In genomic region chr12:124681779-124682391, GRCh38 we compare ENCODE assay signal across 10 cellular contexts.
DNase-seq lines count a peak whose midpoint lies in the region; ATAC-seq and TF ChIP-seq lines count a peak whose summit lies in the region.
"Had no signal": no experiment of that assay in that cellular context is flagged by ENCODE, and none has a peak within 500 bp of the region (broad histone marks: within the 10 kb centered on the region; RNA-seq: fewer than 3 reads in every experiment).

No MANE protein-coding gene starts in this region.

- POLR2A ChIA-PET in RWPE1 (lab: Yijun Ruan, JAX; ENCODE audit: low non-redundant PET) = interaction anchor here (0.6 kb wide), 1 partner anchor 170 kb away, joined by 3 read pairs; no protein-coding TSS in a partner anchor
- POLR2A ChIA-PET in CD4-positive, alpha-beta T cell (lab: Charles Lee) = no interaction called here

- H2AFZ ChIP-seq in GM23338 = no peak overlapping the region

- H3K9me3 Mint-ChIP-seq in osteocyte (ENCODE audit: unreplicated experiment) (no peaks in the 10 kb centered on the region), GM23338 (no peaks in the 10 kb centered on the region)
- H3K9me3 Mint-ChIP-seq in CD4-positive, alpha-beta T cell = no peaks in the 10 kb centered on the region

- DNase-seq in RWPE1 (ENCODE audit: low spot score) (no peak), fibroblast of peridontal ligament (ENCODE audit: extremely low read depth) (peak; percentile 89), osteocyte (ENCODE audit: extremely low spot score, unreplicated experiment) (no peak), GM23338 (ENCODE audit: low spot score) (no peak)
- no peak for DNase-seq in stimulated activated CD4-positive, alpha-beta T cell treated with anti-CD3 and anti-CD28 coated beads, Interleukin-12 subunit alpha, Interleukin-12 subunit beta, amount 100 ng/mL, for 4 hours
- DNase-seq in CD4-positive, alpha-beta T cell = no peak
- DNase-seq: naive B cell had no signal

- H4K20me1 ChIP-seq in BLaER1 treated with 17β-estradiol and CSF1 and Interleukin-3, amounts not matched to agents 10 nM and 100 nM = no peaks in the 10 kb centered on the region
- H4K20me1 ChIP-seq in GM23338 (replicated peaks; ENCODE audit: insufficient read depth) = no peaks in the 10 kb centered on the region

- H3K4me3 Mint-ChIP-seq in osteocyte (ENCODE audit: unreplicated experiment) (no peak overlapping the region), GM23338 (no peak overlapping the region)
- H3K4me3 Mint-ChIP-seq in CD4-positive, alpha-beta T cell = no peak overlapping the region
- H3K4me3 Mint-ChIP-seq: naive B cell had no signal

- H3K79me2 ChIP-seq in GM23338 (replicated peaks; ENCODE audit: insufficient read depth) = no peaks in the 10 kb centered on the region

- H3K4me1 Mint-ChIP-seq in osteocyte (ENCODE audit: unreplicated experiment) (peaks cover 72% of the 10 kb centered on the region), GM23338 (peaks cover 34% of the 10 kb centered on the region)
- H3K4me1 Mint-ChIP-seq in CD4-positive, alpha-beta T cell (ENCODE audit: low read depth) = peaks cover 1% of the 10 kb centered on the region

- H3K9me2 ChIP-seq in GM23338 (ENCODE audit: insufficient read depth) = no peaks in the 10 kb centered on the region

- H3K27ac Mint-ChIP-seq in osteocyte (ENCODE audit: unreplicated experiment) = peak overlapping the region; percentile 82
- H3K27ac Mint-ChIP-seq in GM23338 = no peak overlapping the region
- H3K27ac Mint-ChIP-seq in CD4-positive, alpha-beta T cell = no peak overlapping the region
- H3K27ac Mint-ChIP-seq: naive B cell had no signal

- ATAC-seq in GM23338 (no peak), GM21526 (IDR thresholded peaks at IDR 0.05; ENCODE audit: low FRiP score, unreplicated experiment) (no peak)
- ATAC-seq in CD4-positive, alpha-beta T cell (ENCODE audit: poor library complexity) = no peak

- H3K4me1 ChIP-seq in BLaER1 treated with 17β-estradiol and CSF1 and Interleukin-3, amounts not matched to agents 10 nM and 100 nM = peaks cover 91 to 100% (median 97%) of the 10 kb centered on the region in 10 experiments
- no peaks in the 10 kb centered on the region for H3K4me1 ChIP-seq in GM23338 (ENCODE audit: insufficient read depth)

- peak overlapping the region in 10 of 11 experiments; percentile 39 to 77 (median 64); a peak in 20 of 22 replicates for H3K27ac ChIP-seq in BLaER1 treated with 17β-estradiol and CSF1 and Interleukin-3, amounts not matched to agents 10 nM and 100 nM
- H3K27ac ChIP-seq in RWPE1 (peak overlapping the region; percentile 96), GM23338 (ENCODE audit: low read depth) (no peak overlapping the region)
- H3K27ac ChIP-seq in CD4-positive, alpha-beta T cell (ENCODE audit: low read depth, low read length) = no peak overlapping the region
- H3K27ac ChIP-seq: cardiac muscle cell had no signal

- TF ChIP-seq CTCF in RWPE1 (conservative IDR thresholded peaks at IDR 0.05; ENCODE audit: low read depth) (no peak), osteocyte (IDR thresholded peaks at IDR 0.05) (no peak), GM23338 (conservative IDR thresholded peaks at IDR 0.05; ENCODE audit: low read depth in 2 of 2) (no peak)
- no peak for TF ChIP-seq CTCF in CD4-positive, alpha-beta T cell (IDR thresholded peaks at IDR 0.05)

- H3K27me3 ChIP-seq in BLaER1 treated with 17β-estradiol and CSF1 and Interleukin-3, amounts not matched to agents 10 nM and 100 nM = no peaks in the 10 kb centered on the region
- no peaks in the 10 kb centered on the region for H3K27me3 ChIP-seq in GM23338 (ENCODE audit: insufficient read depth)
- no peaks in the 10 kb centered on the region for H3K27me3 ChIP-seq in CD4-positive, alpha-beta T cell (ENCODE audit: control insufficient read depth, insufficient read depth, low read length)
- H3K27me3 ChIP-seq: cardiac muscle cell had no signal

- H3K27me3 Mint-ChIP-seq in osteocyte (ENCODE audit: unreplicated experiment) (no peaks in the 10 kb centered on the region), GM23338 (ENCODE audit: insufficient read depth, low read depth, poor library complexity) (peaks cover 8% of the 10 kb centered on the region)
- H3K27me3 Mint-ChIP-seq in CD4-positive, alpha-beta T cell = no peaks in the 10 kb centered on the region

- peak overlapping the region; percentile 71 to 95 (median 81) for H3K4me2 ChIP-seq in BLaER1 treated with 17β-estradiol and CSF1 and Interleukin-3, amounts not matched to agents 10 nM and 100 nM
- H3K4me2 ChIP-seq in GM23338 = no peak overlapping the region

- H3K4me3 ChIP-seq in BLaER1 treated with 17β-estradiol and CSF1 and Interleukin-3, amounts not matched to agents 10 nM and 100 nM = peak overlapping the region in 3 of 10 experiments; percentile 20 to 35 (median 23); a peak in 2 of 20 replicates
- no peak overlapping the region for H3K4me3 ChIP-seq in GM23338
- H3K4me3 ChIP-seq: cardiac muscle cell had no signal

- CTCF ChIA-PET in RWPE1 (lab: Yijun Ruan, JAX) = interaction anchor here (0.6 to 1.5 kb wide), 8 partner anchors 83 to 626 kb away, joined by 3 to 6 read pairs (median 4); no protein-coding TSS in a partner anchor
- CTCF ChIA-PET in CD4-positive, alpha-beta T cell (lab: Charles Lee) = no interaction called here

- H3K9me3 ChIP-seq in BLaER1 treated with 17β-estradiol and CSF1 and Interleukin-3, amounts not matched to agents 10 nM and 100 nM (replicated peaks in 1 of 11) = no peaks in the 10 kb centered on the region; a peak in 1 of 22 replicates
- H3K9me3 ChIP-seq in CD4-positive, alpha-beta T cell (ENCODE audit: control insufficient read depth, low read length) = no peaks in the 10 kb centered on the region

- no peaks in the 10 kb centered on the region for H3F3A ChIP-seq in GM23338 (replicated peaks; ENCODE audit: low read depth)

- H3K9ac ChIP-seq in BLaER1 treated with 17β-estradiol and CSF1 and Interleukin-3, amounts not matched to agents 10 nM and 100 nM = peak overlapping the region in 10 of 11 experiments; percentile 15 to 59 (median 44); a peak in 20 of 22 replicates

- intact Hi-C loops in CD4-positive, alpha-beta T cell (cut with DNase I, micrococcal nuclease) = no loop called here

- no peaks in the 10 kb centered on the region for H3K36me3 Mint-ChIP-seq in osteocyte (ENCODE audit: unreplicated experiment)
- no peaks in the 10 kb centered on the region; the same call in 2 of the 3 replicates for H3K36me3 Mint-ChIP-seq in GM23338 (ENCODE audit: low read depth)
- H3K36me3 Mint-ChIP-seq in CD4-positive, alpha-beta T cell (ENCODE audit: low read depth) = no peaks in the 10 kb centered on the region
- H3K36me3 Mint-ChIP-seq: naive B cell had no signal

- no peaks in the 10 kb centered on the region for H3K36me3 ChIP-seq in BLaER1 treated with 17β-estradiol and CSF1 and Interleukin-3, amounts not matched to agents 10 nM and 100 nM
- H3K36me3 ChIP-seq in GM23338 (ENCODE audit: insufficient read depth) = no peaks in the 10 kb centered on the region
- H3K36me3 ChIP-seq: cardiac muscle cell had no signal

TF ChIP-seq in GM23338, 12 proteins besides CTCF, POLR2A, EP300 and RAD21:
- TF ChIP-seq REST (IDR thresholded peaks at IDR 0.05; ENCODE audit: unreplicated experiment) = no peak
- TF ChIP-seq CREB1 (CRISPR knock-in tag; IDR thresholded peaks at IDR 0.05; ENCODE audit: low read depth) = no peak

Comparison
In these comparisons a context has a peak if more than half of its experiments do, and no peak if none do; other contexts are left out.
1. H3K27ac ChIP-seq: peak in BLaER1 treated with 17β-estradiol and CSF1 and Interleukin-3, amounts not matched to agents 10 nM and 100 nM (10 of 11) and RWPE1 (single experiment); none in GM23338 (single experiment) and CD4-positive, alpha-beta T cell (single experiment).